Comparison of ENCODE assay signal across 13 cellular contexts in genomic region chr11:2325719-2326118, GRCh38. TPM values are rescaled to one million over a fixed set of nuclear protein-coding genes. Genes with fewer than 3 reads are reported as not detected.
A peak's percentile ranks its signal among the peaks of the same experiment; 100 is the strongest.
DNase-seq lines count a peak whose midpoint lies in the region; ATAC-seq and TF ChIP-seq lines count a peak whose summit lies in the region.
"Had no signal": no experiment of that assay in that cellular context is flagged by ENCODE, and none has a peak within 500 bp of the region (broad histone marks: within the 10 kb centered on the region; RNA-seq: fewer than 3 reads in every experiment).

No MANE protein-coding gene starts in this region.

- intact Hi-C loops in activated CD8-positive, alpha-beta T cell treated with anti-CD3 and anti-CD28 coated beads for 36 hours (cut with micrococcal nuclease), result no loop called here
- intact Hi-C loops in left ventricle myocardium superior (cut with micrococcal nuclease), result no loop called here

- H3K36me3 Mint-ChIP-seq in activated CD8-positive, alpha-beta T cell treated with anti-CD3 and anti-CD28 coated beads for 36 hours (ENCODE audit: low read depth), result no peaks in the 10 kb centered on the region
- H3K36me3 Mint-ChIP-seq in activated CD8-positive, alpha-beta T cell treated with anti-CD3 and anti-CD28 coated beads, Interleukin-2, amount 10 ng/mL, durations not matched to agents 7 days and 5 days (ENCODE audit: low read depth), result no peaks in the 10 kb centered on the region
- H3K36me3 Mint-ChIP-seq in type B pancreatic cell, result no peaks in the 10 kb centered on the region

- H3K4me3 Mint-ChIP-seq in activated CD8-positive, alpha-beta T cell treated with anti-CD3 and anti-CD28 coated beads for 36 hours, result no peak overlapping the region
- H3K4me3 Mint-ChIP-seq in activated CD8-positive, alpha-beta T cell treated with anti-CD3 and anti-CD28 coated beads, Interleukin-2, amount 10 ng/mL, durations not matched to agents 7 days and 5 days, result no peak overlapping the region
- no peak overlapping the region for H3K4me3 Mint-ChIP-seq in type B pancreatic cell
- H3K4me3 Mint-ChIP-seq: WTC11 had no signal

- H3K9me3 Mint-ChIP-seq in activated CD8-positive, alpha-beta T cell treated with anti-CD3 and anti-CD28 coated beads for 36 hours, result no peaks in the 10 kb centered on the region
- H3K9me3 Mint-ChIP-seq in activated CD8-positive, alpha-beta T cell treated with anti-CD3 and anti-CD28 coated beads, Interleukin-2, amount 10 ng/mL, durations not matched to agents 7 days and 5 days (ENCODE audit: insufficient read depth), result peaks cover 4% of the 10 kb centered on the region
- H3K9me3 Mint-ChIP-seq in type B pancreatic cell, result no peaks in the 10 kb centered on the region

- DNase-seq in activated CD8-positive, alpha-beta T cell treated with anti-CD3 and anti-CD28 coated beads for 36 hours, result no peak
- no peak for DNase-seq in activated CD8-positive, alpha-beta T cell treated with anti-CD3 and anti-CD28 coated beads, Interleukin-2, amount 10 ng/mL, durations not matched to agents 7 days and 5 days
- peak; percentile 29 to 33 for DNase-seq in cardiac fibroblast (ENCODE audit: low read depth in 2 of 2)
- peak; percentile 68 for DNase-seq in left ventricle myocardium superior
- DNase-seq in type B pancreatic cell (ENCODE audit: extremely low spot score, unreplicated experiment), result peak; percentile 25
- DNase-seq in NOMO-1 treated with DMSO at 0.1 percent for 48 hours (lab: John Stamatoyannopoulos, UW; ENCODE audit: unreplicated experiment), result no peak
- no peak for DNase-seq in HuH-7.5 (ENCODE audit: low spot score)
- no peak for DNase-seq in HEK293T (ENCODE audit: extremely low spot score)
- DNase-seq: 8988T, amygdala, Kasumi-1, NCI-H2081 treated with DMSO at 0.1 percent for 48 hours had no signal

- H3K4me1 Mint-ChIP-seq in activated CD8-positive, alpha-beta T cell treated with anti-CD3 and anti-CD28 coated beads for 36 hours (ENCODE audit: low read depth), result no peaks in the 10 kb centered on the region
- H3K4me1 Mint-ChIP-seq in activated CD8-positive, alpha-beta T cell treated with anti-CD3 and anti-CD28 coated beads, Interleukin-2, amount 10 ng/mL, durations not matched to agents 7 days and 5 days (ENCODE audit: low read depth), result no peaks in the 10 kb centered on the region
- no peaks in the 10 kb centered on the region for H3K4me1 Mint-ChIP-seq in type B pancreatic cell (ENCODE audit: unreplicated experiment)
- H3K4me1 Mint-ChIP-seq: WTC11 had no signal

- no peak for ATAC-seq in activated CD8-positive, alpha-beta T cell treated with anti-CD3 and anti-CD28 coated beads for 36 hours
- ATAC-seq in activated CD8-positive, alpha-beta T cell treated with anti-CD3 and anti-CD28 coated beads, Interleukin-2, amount 10 ng/mL, durations not matched to agents 7 days and 5 days, result no peak
- peak; percentile 99 for ATAC-seq in left ventricle myocardium superior
- ATAC-seq: WTC11 had no signal

- H3K27ac Mint-ChIP-seq in activated CD8-positive, alpha-beta T cell treated with anti-CD3 and anti-CD28 coated beads for 36 hours, result peak overlapping the region; percentile 32
- H3K27ac Mint-ChIP-seq in activated CD8-positive, alpha-beta T cell treated with anti-CD3 and anti-CD28 coated beads, Interleukin-2, amount 10 ng/mL, durations not matched to agents 7 days and 5 days, result no peak overlapping the region
- peak overlapping the region; percentile 70 for H3K27ac Mint-ChIP-seq in type B pancreatic cell
- H3K27ac Mint-ChIP-seq: WTC11 had no signal

- POLR2A ChIA-PET in activated CD8-positive, alpha-beta T cell treated with anti-CD3 and anti-CD28 coated beads for 36 hours (lab: Charles Lee), result no interaction called here
- POLR2A ChIA-PET in activated CD8-positive, alpha-beta T cell treated with anti-CD3 and anti-CD28 coated beads, Interleukin-2, amount 10 ng/mL, durations not matched to agents 7 days and 5 days (lab: Charles Lee), result interaction anchor here (1.5 kb wide), 1 partner anchor 9 kb away, joined by 4 read pairs; no protein-coding TSS in a partner anchor
- POLR2A ChIA-PET in HEK293T (lab: Yijun Ruan, JAX), result interaction anchor here (0.8 kb wide), 1 partner anchor 51 kb away, joined by 3 read pairs; the partner anchor contains the start of gene CD81

- CTCF ChIA-PET in activated CD8-positive, alpha-beta T cell treated with anti-CD3 and anti-CD28 coated beads for 36 hours (lab: Charles Lee), result interaction anchor here (1.5 to 1.8 kb wide), 2 partner anchors 20 to 95 kb away, joined by 6 to 8 read pairs; no protein-coding TSS in a partner anchor
- CTCF ChIA-PET in activated CD8-positive, alpha-beta T cell treated with anti-CD3 and anti-CD28 coated beads, Interleukin-2, amount 10 ng/mL, durations not matched to agents 7 days and 5 days (lab: Charles Lee), result interaction anchor here (1.2 kb wide), 1 partner anchor 94 kb away, joined by 3 read pairs; no protein-coding TSS in a partner anchor
- CTCF ChIA-PET in HEK293T (lab: Yijun Ruan, JAX), result interaction anchor here (0.6 to 1.0 kb wide), 2 partner anchors 21 to 686 kb away, joined by 3 to 7 read pairs; no protein-coding TSS in a partner anchor

- peaks cover 5% of the 10 kb centered on the region for H3K27me3 Mint-ChIP-seq in activated CD8-positive, alpha-beta T cell treated with anti-CD3 and anti-CD28 coated beads for 36 hours
- H3K27me3 Mint-ChIP-seq in activated CD8-positive, alpha-beta T cell treated with anti-CD3 and anti-CD28 coated beads, Interleukin-2, amount 10 ng/mL, durations not matched to agents 7 days and 5 days (ENCODE audit: low read depth), result peaks cover 35% of the 10 kb centered on the region
- peaks cover 10% of the 10 kb centered on the region for H3K27me3 Mint-ChIP-seq in type B pancreatic cell

- no peak for TF ChIP-seq CTCF in activated CD8-positive, alpha-beta T cell treated with anti-CD3 and anti-CD28 coated beads for 36 hours (IDR thresholded peaks at IDR 0.05)
- TF ChIP-seq CTCF in cardiac fibroblast (IDR thresholded peaks at IDR 0.05; ENCODE audit: low read depth, low read length), result no peak
- no peak for TF ChIP-seq CTCF in type B pancreatic cell (conservative IDR thresholded peaks at IDR 0.05)

- no peak overlapping the region for H3K4me3 ChIP-seq in cardiac fibroblast (replicated peaks in 1 of 2; ENCODE audit: low read depth in 2 of 2, low read length in 2 of 2)

TF ChIP-seq in HEK293T, 16 proteins besides CTCF, POLR2A, EP300 and RAD21:
- TF ChIP-seq FOXA1 (IDR thresholded peaks at IDR 0.05) (no peak), FOXM1 (IDR thresholded peaks at IDR 0.05; ENCODE audit: borderline replicate concordance) (no peak), FOXK2 (IDR thresholded peaks at IDR 0.05) (no peak), L3MBTL2 (conservative IDR thresholded peaks at IDR 0.05) (no peak), PKNOX1 (IDR thresholded peaks at IDR 0.05) (no peak), ELF4 (IDR thresholded peaks at IDR 0.05) (no peak), HDGF (IDR thresholded peaks at IDR 0.05; ENCODE audit: borderline replicate concordance) (no peak), TARDBP (IDR thresholded peaks at IDR 0.05) (no peak), BHLHE40 (IDR thresholded peaks at IDR 0.05; ENCODE audit: borderline replicate concordance) (no peak), LEF1 (IDR thresholded peaks at IDR 0.05; ENCODE audit: borderline replicate concordance) (no peak), ARNT (IDR thresholded peaks at IDR 0.05) (no peak), ZNF384 (IDR thresholded peaks at IDR 0.05) (no peak), NFRKB (IDR thresholded peaks at IDR 0.05) (no peak), CTBP1 (IDR thresholded peaks at IDR 0.05; ENCODE audit: borderline replicate concordance) (no peak), SUZ12 (IDR thresholded peaks at IDR 0.05) (no peak), SP1 (IDR thresholded peaks at IDR 0.05) (no peak)

RNA-seq across cellular contexts. Expression of gene TSPAN32, which starts 23.9 kb away (rescaled TPM):
- 1 to 10 TPM; 3.1 to 4.9 TPM for total RNA-seq in activated CD8-positive, alpha-beta T cell treated with anti-CD3 and anti-CD28 coated beads for 36 hours
- 10 to 100 TPM; 39.7 to 47.0 TPM for total RNA-seq in activated CD8-positive, alpha-beta T cell treated with anti-CD3 and anti-CD28 coated beads, Interleukin-2, amount 10 ng/mL, durations not matched to agents 7 days and 5 days
- 19.9 TPM for total RNA-seq in left ventricle myocardium superior
- 2.6 and 7.2 TPM in 2 replicates for total RNA-seq in type B pancreatic cell (ENCODE audit: low replicate concordance)
- total RNA-seq: WTC11 had no signal

RNA-seq across cellular contexts. Expression of gene C11orf21, which starts 24.0 kb away (rescaled TPM):
- total RNA-seq in activated CD8-positive, alpha-beta T cell treated with anti-CD3 and anti-CD28 coated beads for 36 hours, result 1 to 10 TPM; 2.1 to 2.2 TPM
- total RNA-seq in activated CD8-positive, alpha-beta T cell treated with anti-CD3 and anti-CD28 coated beads, Interleukin-2, amount 10 ng/mL, durations not matched to agents 7 days and 5 days, result 10 to 100 TPM; 37.1 to 43.2 TPM
- total RNA-seq in left ventricle myocardium superior (66.5 TPM), type B pancreatic cell (ENCODE audit: low replicate concordance) (0.51 and 1.2 TPM in 2 replicates)

RNA-seq across cellular contexts. Expression of gene CD81, which starts 51.4 kb away (rescaled TPM):
- 100 to 1,000 TPM; 133 to 138 TPM for total RNA-seq in activated CD8-positive, alpha-beta T cell treated with anti-CD3 and anti-CD28 coated beads for 36 hours
- 100 to 1,000 TPM; 142 to 145 TPM for total RNA-seq in activated CD8-positive, alpha-beta T cell treated with anti-CD3 and anti-CD28 coated beads, Interleukin-2, amount 10 ng/mL, durations not matched to agents 7 days and 5 days
- 653 TPM for total RNA-seq in left ventricle myocardium superior
- 350 and 438 TPM in 2 replicates for total RNA-seq in type B pancreatic cell (ENCODE audit: low replicate concordance)

RNA-seq across cellular contexts. Expression of gene ASCL2, which starts 55.3 kb away (rescaled TPM):
- 1 to 10 TPM; 2.7 to 3.4 TPM for total RNA-seq in activated CD8-positive, alpha-beta T cell treated with anti-CD3 and anti-CD28 coated beads for 36 hours
- under 1 TPM; 0.13 to 0.53 TPM for total RNA-seq in activated CD8-positive, alpha-beta T cell treated with anti-CD3 and anti-CD28 coated beads, Interleukin-2, amount 10 ng/mL, durations not matched to agents 7 days and 5 days
- total RNA-seq in left ventricle myocardium superior (0.17 TPM), type B pancreatic cell (ENCODE audit: low replicate concordance) (5.6 and 13.6 TPM in 2 replicates)

Comparison
In these comparisons a context has a peak if more than half of its experiments do, and no peak if none do; other contexts are left out.
1. RNA of gene C11orf21, which starts 24.0 kb away (total RNA-seq): 66.5 TPM in left ventricle myocardium superior (single experiment) and 37.1 to 43.2 TPM in activated CD8-positive, alpha-beta T cell treated with anti-CD3 and anti-CD28 coated beads, Interleukin-2, amount 10 ng/mL, durations not matched to agents 7 days and 5 days; 2.1 to 2.2 TPM in activated CD8-positive, alpha-beta T cell treated with anti-CD3 and anti-CD28 coated beads for 36 hours and 0.51 to 1.2 TPM in type B pancreatic cell; every median in the first group is over 10 times any median in the second.
2. DNase-seq: peak in cardiac fibroblast (2 of 2), left ventricle myocardium superior (single experiment) and type B pancreatic cell (single experiment); none in activated CD8-positive, alpha-beta T cell treated with anti-CD3 and anti-CD28 coated beads for 36 hours (single experiment), activated CD8-positive, alpha-beta T cell treated with anti-CD3 and anti-CD28 coated beads, Interleukin-2, amount 10 ng/mL, durations not matched to agents 7 days and 5 days (single experiment), NOMO-1 treated with DMSO at 0.1 percent for 48 hours (single experiment), HuH-7.5 (single experiment) and HEK293T (single experiment).